Comparison of ENCODE assay signal across 8 cellular contexts in the genomic region with DNA sequence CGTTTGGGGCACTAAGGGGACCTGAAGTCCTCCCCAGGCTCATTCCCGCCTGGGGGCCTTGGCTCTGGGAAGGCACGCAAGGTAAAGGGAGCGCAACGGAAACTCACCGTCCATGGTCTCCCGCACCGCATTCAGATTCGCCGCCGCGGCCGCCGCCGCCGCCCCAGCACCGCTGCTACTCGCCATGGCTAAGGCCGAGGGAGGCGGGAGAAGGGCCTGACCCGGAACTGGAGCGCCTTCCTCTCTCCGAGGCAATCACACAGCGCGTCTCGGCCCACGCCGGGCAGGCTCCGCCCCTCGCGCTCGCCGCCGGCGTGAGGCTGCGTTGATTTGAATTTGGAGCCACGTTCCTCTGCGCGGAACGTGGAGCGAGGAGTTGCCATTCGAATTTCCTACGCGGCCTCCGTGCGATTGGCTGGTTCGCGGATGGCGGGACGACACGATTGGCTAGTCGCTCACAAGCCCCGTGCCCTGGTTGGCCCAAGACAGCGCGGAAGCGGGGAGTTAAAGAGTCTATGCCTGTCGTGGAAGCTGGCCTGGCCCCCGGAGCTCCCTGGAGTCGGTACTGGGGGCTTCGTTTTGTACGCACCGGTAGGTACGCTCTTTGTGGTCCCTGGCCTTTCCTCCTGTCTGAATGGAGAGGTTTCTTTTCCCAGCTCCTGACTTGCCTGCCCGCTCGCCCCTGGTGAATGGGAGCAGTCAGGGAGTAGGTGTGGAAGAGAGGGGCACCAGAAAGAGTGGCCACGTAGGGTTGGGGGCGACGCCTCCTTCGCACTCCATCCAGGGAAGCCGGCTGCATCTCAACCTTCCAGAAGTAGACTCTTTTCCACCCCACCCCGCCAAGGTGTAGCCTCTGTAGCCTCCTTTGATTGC. TPM values are rescaled to one million over a fixed set of nuclear protein-coding genes. Genes with fewer than 3 reads are reported as not detected.
DNase-seq lines count a peak whose midpoint lies in the region; ATAC-seq and TF ChIP-seq lines count a peak whose summit lies in the region.

Gene BORA (plus strand): TSS at position 507 of the 873 bp plus-strand sequence. CDS start 1,018 bp downstream, outside the sequence.
Gene MZT1 (minus strand): TSS at position 213 of the 873 bp plus-strand sequence. CDS start 27 bp downstream, at position 186.

- H3K56ac ChIP-seq in IMR-90 (ENCODE audit: extremely low read depth, insufficient read depth, low read length): peak within 1 kb of the TSS; percentile 80

- H4K5ac ChIP-seq in IMR-90 (ENCODE audit: low read depth, low read length): no peak within 1 kb of the TSS

- peak within 1 kb of the TSS; percentile 48 for H2BK5ac ChIP-seq in IMR-90 (ENCODE audit: low read depth, low read length, poor library complexity, severe bottlenecking)

- peaks cover 14 to 35% of the 10 kb centered on the region in 2 experiments for H3K79me1 ChIP-seq in IMR-90 (ENCODE audit: low read depth in 1 of 2, low read length in 2 of 2)

- H4K8ac ChIP-seq in IMR-90 (ENCODE audit: low read depth in 2 of 2, low read length in 2 of 2): peak within 1 kb of the TSS; percentile 67 to 77

- H3K4me3 ChIP-seq in IMR-90 (ENCODE audit: insufficient read depth, low read depth, low read length): peak within 1 kb of the TSS; percentile 83
- peak within 1 kb of the TSS; percentile 100 for H3K4me3 ChIP-seq in OCI-LY7 (ENCODE audit: low read depth, low read length, poor library complexity, severe bottlenecking)

- no peak for TF ChIP-seq RAD21 in IMR-90 (IDR thresholded peaks at IDR 0.05; ENCODE audit: low read length)

- H3K4me1 Mint-ChIP-seq in endothelial cell (ENCODE audit: unreplicated experiment) (peaks cover 18% of the 10 kb centered on the region), mesothelial cell of epicardium (peaks cover 22% of the 10 kb centered on the region)

- no peak within 1 kb of the TSS; the same call in 1 of the 2 replicates for H2BK20ac ChIP-seq in IMR-90 (ENCODE audit: low read depth, low read length)

- H2BK120ac ChIP-seq in IMR-90 (ENCODE audit: low read depth, low read length): no peak within 1 kb of the TSS

- H3K14ac ChIP-seq in IMR-90 (replicated peaks; ENCODE audit: low read depth, low read length): peak within 1 kb of the TSS; percentile 86

- no peaks in the 10 kb centered on the region for H3K9me1 ChIP-seq in IMR-90 (ENCODE audit: insufficient read depth, low read length)

- in situ Hi-C loops in IMR-90 (cut with MboI; ENCODE audit: low sequenced_read_pairs): no loop called here

- H3K27me3 Mint-ChIP-seq in endothelial cell (ENCODE audit: unreplicated experiment) (peaks cover 9% of the 10 kb centered on the region), mesothelial cell of epicardium (ENCODE audit: low read depth) (no peaks in the 10 kb centered on the region)

- no peak within 1 kb of the TSS for H2BK15ac ChIP-seq in IMR-90 (ENCODE audit: low read depth, low read length)

- peaks cover 94% of the 10 kb centered on the region for H3K79me2 ChIP-seq in OCI-LY7 (ENCODE audit: insufficient read depth, low read depth, low read length)

- H4K91ac ChIP-seq in IMR-90 (ENCODE audit: insufficient read depth, low read depth, low read length): peak within 1 kb of the TSS; percentile 87

- H3K18ac ChIP-seq in IMR-90 (ENCODE audit: low read depth, low read length): no peak within 1 kb of the TSS

- H4K20me1 ChIP-seq in IMR-90 (ENCODE audit: insufficient read depth, low read length) (no peaks in the 10 kb centered on the region), OCI-LY7 (ENCODE audit: insufficient read depth, low read length) (peaks cover 16% of the 10 kb centered on the region)

- H3K27ac ChIP-seq in IMR-90 (ENCODE audit: insufficient read depth, low read length): peak within 1 kb of the TSS; percentile 50
- H3K27ac ChIP-seq in OCI-LY7 (ENCODE audit: low read depth, low read length, poor library complexity, severe bottlenecking): peak within 1 kb of the TSS; percentile 76

- H3K9me3 ChIP-seq in IMR-90 (ENCODE audit: control insufficient read depth, insufficient read depth, low read length) (no peaks in the 10 kb centered on the region), OCI-LY7 (ENCODE audit: low read length) (peaks cover 19% of the 10 kb centered on the region)

- H2AK5ac ChIP-seq in IMR-90 (ENCODE audit: low read depth, low read length): peak within 1 kb of the TSS; percentile 81

- H3K4me3 Mint-ChIP-seq in endothelial cell (ENCODE audit: unreplicated experiment) (peak within 1 kb of the TSS; percentile 97), mesothelial cell of epicardium (peak within 1 kb of the TSS; percentile 90)

- peaks cover 7% of the 10 kb centered on the region for H3K36me3 Mint-ChIP-seq in endothelial cell (ENCODE audit: low read depth, unreplicated experiment)
- peaks cover 14% of the 10 kb centered on the region for H3K36me3 Mint-ChIP-seq in mesothelial cell of epicardium

- H3K27ac Mint-ChIP-seq in endothelial cell (ENCODE audit: unreplicated experiment) (peak within 1 kb of the TSS; percentile 67), mesothelial cell of epicardium (peak within 1 kb of the TSS; percentile 83)

- peak within 1 kb of the TSS; percentile 90 for H3K23ac ChIP-seq in IMR-90 (ENCODE audit: low read depth, low read length)

- dilution Hi-C loops in IMR-90 (cut with HindIII; ENCODE audit: low sequenced_read_pairs, unreplicated experiment): no loop called here

- H2AFZ ChIP-seq in IMR-90 (replicated peaks; ENCODE audit: low read length, poor library complexity) (peak within 1 kb of the TSS; percentile 100), OCI-LY7 (ENCODE audit: low read length) (peak within 1 kb of the TSS; percentile 58; the same call in 1 of the 2 replicates)

- peak within 1 kb of the TSS; percentile 74 for H3K9ac ChIP-seq in IMR-90 (ENCODE audit: low read depth, low read length)

- H3K9me3 Mint-ChIP-seq in endothelial cell (ENCODE audit: unreplicated experiment) (no peaks in the 10 kb centered on the region), mesothelial cell of epicardium (no peaks in the 10 kb centered on the region)

- TF ChIP-seq CTCF in IMR-90 (conservative IDR thresholded peaks at IDR 0.05; ENCODE audit: low read depth, low read length) (no peak), OCI-LY7 (conservative IDR thresholded peaks at IDR 0.05; ENCODE audit: low read length) (no peak), endothelial cell (IDR thresholded peaks at IDR 0.05; ENCODE audit: unreplicated experiment) (no peak), mesothelial cell of epicardium (IDR thresholded peaks at IDR 0.05; ENCODE audit: unreplicated experiment) (no peak)

- CTCF ChIA-PET in IMR-90 (lab: Yijun Ruan, JAX): no interaction called here
- CTCF ChIA-PET in OCI-LY7 (lab: Charles Lee; ENCODE audit: unreplicated experiment): no interaction called here

- H3K4me2 ChIP-seq in IMR-90 (ENCODE audit: low read depth, low read length) (peak within 1 kb of the TSS; percentile 99), OCI-LY7 (ENCODE audit: low read length) (peak within 1 kb of the TSS; percentile 86)

- POLR2A ChIA-PET in IMR-90 (lab: Charles Lee; ENCODE audit: unreplicated experiment): no interaction called here
- POLR2A ChIA-PET in OCI-LY7 (lab: Charles Lee): interaction anchor here (0.7 to 2.9 kb wide), 11 partner anchors 10 to 61 kb away, joined by 3 to 18 read pairs (median 4); no protein-coding TSS in a partner anchor

- H2AK9ac ChIP-seq in IMR-90 (replicated peaks; ENCODE audit: low read depth, low read length, poor library complexity): peak within 1 kb of the TSS; percentile 99

- peak; percentile 81 for DNase-seq in DMS114 treated with DMSO at 0.1 percent for 48 hours (lab: John Stamatoyannopoulos, UW; ENCODE audit: unreplicated experiment)
- DNase-seq in IMR-90: peak; percentile 98
- peak; percentile 97 for DNase-seq in OCI-LY7 (ENCODE audit: low spot score)
- peak; percentile 94 for DNase-seq in activated CD8-positive, alpha-beta memory T cell treated with anti-CD3 and anti-CD28 coated beads, Interleukin-2, amount 50 U/mL, for 48 hours
- peak; percentile 92 for DNase-seq in endothelial cell (ENCODE audit: low spot score)
- DNase-seq in mesothelial cell of epicardium (ENCODE audit: low spot score in 2 of 2, unreplicated experiment in 2 of 2): peak; percentile 79 to 93
- peak; percentile 91 to 94 for DNase-seq in stimulated activated CD8-positive, alpha-beta memory T cell treated with anti-CD3 and anti-CD28 coated beads, Interleukin-15, amount 100 ng/mL, for 4 hours (ENCODE audit: low read depth in 2 of 2)

- H3K27me3 ChIP-seq in IMR-90 (ENCODE audit: control insufficient read depth, insufficient read depth, low read length): no peaks in the 10 kb centered on the region

- WGBS in IMR-90 (ENCODE audit: extremely low coverage in 2 of 2, insufficient read length in 1 of 2), 2 experiments: 0% methylated on average over 22 of the region's 71 CpGs; no CpG with 5 or more reads in 1 of the 2 experiments

- ATAC-seq in GM21529 (IDR thresholded peaks at IDR 0.05; ENCODE audit: unreplicated experiment) (peak; percentile 91), IMR-90 (ENCODE audit: low read depth) (peak; percentile 96)

- intact Hi-C loops in IMR-90 (cut with micrococcal nuclease) (no loop called here), OCI-LY7 (cut with micrococcal nuclease; ENCODE audit: unreplicated experiment) (loop anchor here (2.0 kb wide), 1 partner anchor 55 kb away; the partner anchor contains the start of gene PIBF1)

- no peaks in the 10 kb centered on the region for H3K36me3 ChIP-seq in IMR-90 (ENCODE audit: control insufficient read depth, insufficient read depth, low read length)
- H3K36me3 ChIP-seq in OCI-LY7 (ENCODE audit: insufficient read depth, low read length): peaks cover 68% of the 10 kb centered on the region

- BruUV-seq in IMR-90 (replicated peaks; lab: Mats Ljungman, UMichigan) (no TSS peak), OCI-LY7 (replicated peaks; lab: Mats Ljungman, UMichigan) (no TSS peak)

- peak within 1 kb of the TSS; percentile 82 for H3K4ac ChIP-seq in IMR-90 (ENCODE audit: low read depth, low read length)

- H3K9me2 ChIP-seq in OCI-LY7 (ENCODE audit: insufficient read depth, low read length): no peaks in the 10 kb centered on the region

- TF ChIP-seq POLR2A in IMR-90 (IDR thresholded peaks at IDR 0.05; ENCODE audit: low read depth, low read length): no peak

- H3K4me1 ChIP-seq in IMR-90 (ENCODE audit: control insufficient read depth, insufficient read depth, low read length) (no peaks in the 10 kb centered on the region), OCI-LY7 (ENCODE audit: insufficient read depth, low read length, poor library complexity, severe bottlenecking) (peaks cover 37% of the 10 kb centered on the region)

RNA-seq across cellular contexts. Expression of gene BORA, which starts in this region (rescaled TPM):
- total RNA-seq in IMR-90 (2012; rRNA removed) (12.2 and 13.1 TPM in 2 replicates), OCI-LY7 (2022) (30.5 and 30.6 TPM in 2 replicates), endothelial cell (ENCODE audit: unreplicated experiment) (6.3 TPM), mesothelial cell of epicardium (7.3 to 8.8 TPM (median 8.4 TPM) in 3 replicates)
- 2.4 and 4.0 TPM in 2 replicates for polyA plus RNA-seq in IMR-90 (2012; rRNA removed)
- 0.36 and 0.47 TPM in 2 replicates for polyA plus RNA-seq in IMR-90 (2012; cell fraction: cytosol; rRNA removed)
- polyA plus RNA-seq in IMR-90 (2012; cell fraction: nucleus; rRNA removed; ENCODE audit: low replicate concordance): 0.35 and 2.3 TPM in 2 replicates
- 28.3 and 28.6 TPM in 2 replicates for total RNA-seq in OCI-LY7 (2014; rRNA removed; shearing (Covaris generic))

RNA-seq across cellular contexts. Expression of gene MZT1, which starts in this region (rescaled TPM):
- total RNA-seq in IMR-90 (2012; rRNA removed) (3.6 and 14.7 TPM in 2 replicates), OCI-LY7 (2022) (50.7 and 53.7 TPM in 2 replicates), endothelial cell (ENCODE audit: unreplicated experiment) (11.4 TPM), mesothelial cell of epicardium (6.0 to 6.4 TPM (median 6.4 TPM) in 3 replicates)
- 3.8 and 5.3 TPM in 2 replicates for polyA plus RNA-seq in IMR-90 (2012; rRNA removed)
- polyA plus RNA-seq in IMR-90 (2012; cell fraction: cytosol; rRNA removed): 0.79 and 0.82 TPM in 2 replicates
- polyA plus RNA-seq in IMR-90 (2012; cell fraction: nucleus; rRNA removed; ENCODE audit: low replicate concordance): 0.14 and 0.95 TPM in 2 replicates
- total RNA-seq in OCI-LY7 (2014; rRNA removed; shearing (Covaris generic)): 28.3 and 43.3 TPM in 2 replicates

Comparison
In these comparisons a context has a peak if more than half of its experiments do, and no peak if none do; other contexts are left out.
1. Peak in every context shown above with its lines: DNase-seq, ATAC-seq, H3K4me3 ChIP-seq and H3K27ac ChIP-seq.